1 cellular context compared by ENCODE assay signal in genomic region chr1:150076066-150076465, GRCh38.
TF ChIP-seq lines count a peak whose summit lies in the region.

No MANE protein-coding gene starts in this region.

TF ChIP-seq in IMR-90, 13 proteins besides CTCF, POLR2A, EP300 and RAD21 (continued from another document):
- no peak for TF ChIP-seq MAFK (IDR thresholded peaks at IDR 0.05; ENCODE audit: low read depth, low read length)
- TF ChIP-seq CEBPB (IDR thresholded peaks at IDR 0.05; ENCODE audit: low read depth, low read length), result no peak
- no peak for TF ChIP-seq ELK1 (IDR thresholded peaks at IDR 0.05; ENCODE audit: borderline replicate concordance, low read depth, low read length)
- TF ChIP-seq MXI1 (IDR thresholded peaks at IDR 0.05; ENCODE audit: borderline replicate concordance, low read depth, low read length), result no peak
TF ChIP-seq in IMR-90: peak in this region for 0.
